Comparison of ENCODE assay signal across 8 cellular contexts in genomic region chr3:127959873-127960272, GRCh38. TPM values are rescaled to one million over a fixed set of nuclear protein-coding genes. Genes with fewer than 3 reads are reported as not detected.
DNase-seq lines count a peak whose midpoint lies in the region; ATAC-seq and TF ChIP-seq lines count a peak whose summit lies in the region.

No MANE protein-coding gene starts in this region.

- TF ChIP-seq POLR2A in esophagus squamous epithelium (IDR thresholded peaks at IDR 0.05): no peak

- DNase-seq in AG09319 (ENCODE audit: extremely low read depth, low read depth) (no peak), HCEC 1CT (peak; percentile 45), NT2/D1 (ENCODE audit: low read depth, low spot score) (peak; percentile 38), esophagus squamous epithelium (lab: John Stamatoyannopoulos, UW) (no peak), psoas muscle (no peak), T-helper 9 cell (no peak)
- no peak for DNase-seq in stimulated activated naive CD8-positive, alpha-beta T cell treated with anti-CD3 and anti-CD28 coated beads, Interleukin-15, Interleukin-2, amounts not matched to agents 100 U/mL and 50 U/mL, for 24 hours

- no peaks in the 10 kb centered on the region for H3K9me3 ChIP-seq in NT2/D1 (ENCODE audit: insufficient read depth, low read length)
- H3K9me3 ChIP-seq in esophagus squamous epithelium: no peaks in the 10 kb centered on the region
- no peaks in the 10 kb centered on the region for H3K9me3 ChIP-seq in psoas muscle

- ATAC-seq in psoas muscle (no peak), HG02885 (IDR thresholded peaks at IDR 0.05; ENCODE audit: poor library complexity, unreplicated experiment) (no peak)
- no peak for ATAC-seq in stimulated activated naive CD8-positive, alpha-beta T cell treated with anti-CD3 and anti-CD28 coated beads, Interleukin-15, Interleukin-2, amounts not matched to agents 100 U/mL and 50 U/mL, for 24 hours

- 35 to 42% methylated on average over 3 to 4 of the region's 4 CpGs for WGBS in esophagus squamous epithelium, 2 donors
- 48 to 59% (median 55%) methylated on average over 4 of the region's 4 CpGs for WGBS in psoas muscle, 3 donors

- peak; percentile 37 for TF ChIP-seq CTCF in AG09319 (IDR thresholded peaks at IDR 0.05; ENCODE audit: low read depth, low read length)
- TF ChIP-seq CTCF in esophagus squamous epithelium (IDR thresholded peaks at IDR 0.05): peak in 4 of 6 experiments; percentile 17 to 39 (median 24)
- TF ChIP-seq CTCF in psoas muscle (IDR thresholded peaks at IDR 0.05): peak; percentile 12

- no peaks in the 10 kb centered on the region for H3K27me3 ChIP-seq in NT2/D1 (ENCODE audit: insufficient read depth, insufficient read length)
- no peaks in the 10 kb centered on the region for H3K27me3 ChIP-seq in esophagus squamous epithelium
- no peaks in the 10 kb centered on the region for H3K27me3 ChIP-seq in psoas muscle (ENCODE audit: insufficient read depth in 3 of 3, low read length in 2 of 3)

- no peak overlapping the region for H3K9ac ChIP-seq in NT2/D1 (ENCODE audit: insufficient read length, low read depth)

- H3K36me3 ChIP-seq in NT2/D1 (ENCODE audit: insufficient read depth, insufficient read length, low read length) (no peaks in the 10 kb centered on the region), esophagus squamous epithelium (no peaks in the 10 kb centered on the region), psoas muscle (ENCODE audit: insufficient read depth in 1 of 2, low read depth in 1 of 2) (peaks cover 0 to 4% of the 10 kb centered on the region in 2 donors)

- intact Hi-C loops in esophagus squamous epithelium (cut with DNase I): no loop called here
- intact Hi-C loops in psoas muscle (cut with DNase I): loop anchor here in 1 of 2 donors (10.0 kb wide), 1 partner anchor 385 kb away; no protein-coding TSS in a partner anchor

- peaks cover 2% of the 10 kb centered on the region for H3K4me1 ChIP-seq in NT2/D1 (ENCODE audit: insufficient read depth, insufficient read length)
- peaks cover 0 to 30% (median 0%) of the 10 kb centered on the region in 3 donors for H3K4me1 ChIP-seq in esophagus squamous epithelium
- H3K4me1 ChIP-seq in psoas muscle: peaks cover 33% of the 10 kb centered on the region

- H3K4me3 ChIP-seq in NT2/D1 (ENCODE audit: insufficient read length, low read depth): no peak overlapping the region
- no peak overlapping the region for H3K4me3 ChIP-seq in esophagus squamous epithelium
- no peak overlapping the region for H3K4me3 ChIP-seq in psoas muscle

- H3K27ac ChIP-seq in esophagus squamous epithelium: peak overlapping the region in 2 of 4 donors; percentile 46 to 66
- no peak overlapping the region for H3K27ac ChIP-seq in psoas muscle

RNA-seq across cellular contexts. Expression of gene KBTBD12, which starts 44.8 kb away (rescaled TPM):
- total RNA-seq in esophagus squamous epithelium: under 1 TPM in 2 of 4 donors, not detected in 2; 0.38 TPM
- 10 to 100 TPM; 20.6 to 47.5 (median 29.5) TPM for total RNA-seq in psoas muscle
- polyA plus RNA-seq in psoas muscle: 10 to 100 TPM in 1 of 3 donors, 1 to 10 TPM in 2; 2.1 to 17.3 (median 7.3) TPM

Comparison
In these comparisons a context has a peak if more than half of its experiments do, and no peak if none do; other contexts are left out.
1. DNase-seq: peak in HCEC 1CT (single experiment) and NT2/D1 (single experiment); none in AG09319 (single experiment), esophagus squamous epithelium (single experiment), psoas muscle (0 of 2), stimulated activated naive CD8-positive, alpha-beta T cell treated with anti-CD3 and anti-CD28 coated beads, Interleukin-15, Interleukin-2, amounts not matched to agents 100 U/mL and 50 U/mL, for 24 hours (single experiment) and T-helper 9 cell (single experiment).
2. RNA of gene KBTBD12, which starts 44.8 kb away (total RNA-seq): 20.6 to 47.5 TPM in psoas muscle; 0.38 TPM in esophagus squamous epithelium; every median in the first group is over 10 times any median in the second.
3. Peak in every context shown above with its lines, with median percentiles within 50 percentile points of each other: CTCF ChIP-seq.